1 cellular context compared by ENCODE assay signal in the genomic region with DNA sequence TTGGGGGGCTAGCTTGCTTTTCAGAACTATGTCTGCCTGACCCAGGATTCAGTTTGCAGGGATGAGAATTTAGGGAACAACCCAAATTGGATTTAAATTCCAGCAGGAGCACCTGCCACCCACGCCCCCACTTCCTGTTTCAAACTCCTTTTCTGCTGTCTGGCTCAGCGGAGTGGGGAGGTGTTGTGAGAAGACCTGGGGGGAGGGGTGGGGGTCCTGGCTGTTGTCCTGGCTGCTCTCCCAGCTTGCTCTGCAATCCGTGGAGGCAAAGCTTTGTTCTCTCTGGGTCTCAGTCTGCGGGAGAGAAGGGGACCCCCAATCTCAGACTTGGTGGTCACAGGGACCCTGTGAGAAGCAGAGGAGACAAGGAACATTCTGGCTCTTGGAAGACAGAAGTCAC.
TF ChIP-seq lines count a peak whose summit lies in the region.

No MANE protein-coding gene starts in this region.

TF ChIP-seq in K562, 482 proteins besides CTCF, POLR2A, EP300 and RAD21:
- TF ChIP-seq CHCHD3 (CRISPR knock-in tag; IDR thresholded peaks at IDR 0.05) (no peak), SPI1 (IDR thresholded peaks at IDR 0.05; ENCODE audit: borderline replicate concordance, low read depth, low read length) (0 out of 2 replicates have a peak, but pooled peaks have one; percentile 7), ZNF140 (CRISPR knock-in tag; IDR thresholded peaks at IDR 0.05) (no peak)
